17 cellular contexts compared by ENCODE assay signal in the genomic region with DNA sequence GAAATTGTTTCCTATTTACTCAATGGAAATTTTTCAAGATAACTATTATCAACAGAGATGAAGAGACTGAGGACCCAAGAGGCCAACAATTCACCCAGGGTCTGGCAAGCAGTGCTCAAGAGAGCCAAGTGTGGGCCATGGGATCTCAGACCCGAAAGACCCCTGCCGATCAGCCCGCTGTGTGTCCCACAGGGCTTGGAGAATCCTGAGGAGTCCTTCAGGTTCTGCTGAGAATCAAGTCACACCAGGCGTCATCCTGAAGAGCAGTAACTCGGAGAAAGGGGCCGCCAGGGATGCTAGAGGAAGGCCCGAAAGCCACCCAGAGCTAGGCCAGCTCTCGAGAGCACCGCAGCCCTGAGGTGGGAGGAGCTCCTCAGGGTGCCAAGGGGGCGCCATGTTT.
"Had no signal": no experiment of that assay in that cellular context is flagged by ENCODE, and none has a peak within 500 bp of the region (broad histone marks: within the 10 kb centered on the region; RNA-seq: fewer than 3 reads in every experiment).

No MANE protein-coding gene starts in this region.

- ATAC-seq: effector memory CD8-positive, alpha-beta T cell; foreskin keratinocyte; heart left ventricle; naive thymus-derived CD4-positive, alpha-beta T cell; psoas muscle; stimulated activated effector memory CD8-positive, alpha-beta T cell treated with anti-CD3 and anti-CD28 coated beads, Interleukin-12 subunit alpha, Interleukin-12 subunit beta, amount 100 ng/mL, for 72 hours; stimulated activated naive CD8-positive, alpha-beta T cell treated with anti-CD3 and anti-CD28 coated beads, Interleukin-15, Interleukin-2, amounts not matched to agents 100 U/mL and 50 U/mL, for 24 hours had no signal

- H3K36me3 ChIP-seq: heart left ventricle, tibial artery, upper lobe of left lung, uterus had no signal

- H3K4me3 ChIP-seq: heart left ventricle, psoas muscle, tibial artery, upper lobe of left lung, uterus had no signal

- DNase-seq: effector memory CD8-positive, alpha-beta T cell; foreskin keratinocyte; hippocampal formation; kidney glomerular epithelial cell; mesendoderm; naive thymus-derived CD4-positive, alpha-beta T cell; nephron progenitor cell; psoas muscle; small intestine; stimulated activated CD4-positive, alpha-beta T cell treated with anti-CD3 and anti-CD28 coated beads, Interleukin-4, amount 100 ng/mL, for 1 hour; stimulated activated CD8-positive, alpha-beta memory T cell treated with anti-CD3 and anti-CD28 coated beads, Interleukin-4, amount 100 ng/mL, for 48 hours; stimulated activated naive CD8-positive, alpha-beta T cell treated with anti-CD3 and anti-CD28 coated beads, Interleukin-15, Interleukin-2, amounts not matched to agents 100 U/mL and 50 U/mL, for 24 hours; uterus had no signal
